In genomic region chr10:123093489-123093888, GRCh38 we compare ENCODE assay signal across 32 cellular contexts. TPM values are rescaled to one million over a fixed set of nuclear protein-coding genes. Genes with fewer than 3 reads are reported as not detected.
"Had no signal": no experiment of that assay in that cellular context is flagged by ENCODE, and none has a peak within 500 bp of the region (broad histone marks: within the 10 kb centered on the region; RNA-seq: fewer than 3 reads in every experiment).

No MANE protein-coding gene starts in this region.

- H3K36me3 ChIP-seq: gastrocnemius medialis, sigmoid colon, tibial nerve had no signal

- H3K27ac ChIP-seq: gastrocnemius medialis, hepatocyte, parathyroid adenoma, psoas muscle, sigmoid colon, tibial nerve had no signal

- DNase-seq: activated B cell treated with CpG ODN at 0.5 μM for 24 hours; activated CD4-positive, alpha-beta T cell treated with anti-CD3 and anti-CD28 coated beads, Interleukin-2, amount 50 U/mL, for 1 hour; activated CD8-positive, alpha-beta T cell treated with anti-CD3 and anti-CD28 coated beads for 36 hours; activated naive CD4-positive, alpha-beta T cell; activated T-cell treated with anti-CD3 and anti-CD28 coated beads, Interleukin-2, amount 50 U/mL, for 48 hours; anterior cingulate cortex; effector CD8-positive, alpha-beta T cell; gastrocnemius medialis; left cardiac atrium; midbrain; naive thymus-derived CD4-positive, alpha-beta T cell; occipital lobe; psoas muscle; sigmoid colon; small intestine; stimulated activated CD4-positive, alpha-beta T cell treated with anti-CD3 and anti-CD28 coated beads, Interleukin-1b, Interleukin-23, amount 100 ng/mL, for 48 hours; stimulated activated naive CD4-positive, alpha-beta T cell; T-helper 2 cell had no signal

- H3K4me2 ChIP-seq: hepatocyte had no signal

- H3K4me1 ChIP-seq: gastrocnemius medialis, parathyroid adenoma, psoas muscle, sigmoid colon, tibial nerve had no signal

- H3K9me3 Mint-ChIP-seq: activated B cell treated with CpG ODN at 0.5 μM for 24 hours; activated CD8-positive, alpha-beta T cell treated with anti-CD3 and anti-CD28 coated beads for 36 hours; central memory CD8-positive, alpha-beta T cell; naive thymus-derived CD4-positive, alpha-beta T cell; neural crest cell had no signal

- H3K4me3 ChIP-seq: gastrocnemius medialis, hepatocyte, psoas muscle, sigmoid colon, tibial nerve had no signal

- H3K4me3 Mint-ChIP-seq: activated B cell treated with CpG ODN at 0.5 μM for 24 hours; activated CD8-positive, alpha-beta T cell treated with anti-CD3 and anti-CD28 coated beads for 36 hours; activated naive CD8-positive, alpha-beta T cell; central memory CD8-positive, alpha-beta T cell; naive thymus-derived CD4-positive, alpha-beta T cell; neural crest cell had no signal

- H3K9me3 ChIP-seq: gastrocnemius medialis, psoas muscle, sigmoid colon, tibial nerve had no signal

- H3K36me3 Mint-ChIP-seq: activated naive CD8-positive, alpha-beta T cell; naive thymus-derived CD4-positive, alpha-beta T cell had no signal

- FAIRE-seq: bronchial epithelial cell, colon, keratinocyte, small intestine had no signal

- ATAC-seq: activated CD8-positive, alpha-beta T cell treated with anti-CD3 and anti-CD28 coated beads for 36 hours; gastrocnemius medialis; left cardiac atrium; naive thymus-derived CD4-positive, alpha-beta T cell; psoas muscle had no signal

- H3K79me2 ChIP-seq: hepatocyte, parathyroid adenoma had no signal

- H3K4me1 Mint-ChIP-seq: central memory CD8-positive, alpha-beta T cell; neural crest cell had no signal

- H3K27ac Mint-ChIP-seq: activated B cell treated with CpG ODN at 0.5 μM for 24 hours; activated CD8-positive, alpha-beta T cell treated with anti-CD3 and anti-CD28 coated beads for 36 hours; activated naive CD8-positive, alpha-beta T cell; naive thymus-derived CD4-positive, alpha-beta T cell had no signal

- H3K9ac ChIP-seq: parathyroid adenoma had no signal

- H2AFZ ChIP-seq: hepatocyte, parathyroid adenoma had no signal

RNA-seq across cellular contexts. Expression of gene HMX3, which starts 42.3 kb away (rescaled TPM):
- total RNA-seq: activated B cell treated with CpG ODN at 0.5 μM for 24 hours; bronchial epithelial cell; dermis microvascular lymphatic vessel endothelial cell; epithelial cell of proximal tubule; gastrocnemius medialis; hepatocyte; lower leg skin; naive thymus-derived CD4-positive, alpha-beta T cell; neural crest cell; occipital lobe; psoas muscle; temporal lobe; tibial nerve; ureter had no signal
- polyA plus RNA-seq: hepatocyte; keratinocyte; naive thymus-derived CD4-positive, alpha-beta T cell; psoas muscle had no signal

RNA-seq across cellular contexts. Expression of gene HMX2, which starts 54.4 kb away (rescaled TPM):
- total RNA-seq: bronchial epithelial cell; dermis microvascular lymphatic vessel endothelial cell; epithelial cell of proximal tubule; gastrocnemius medialis; hepatocyte; left cardiac atrium; lower leg skin; naive thymus-derived CD4-positive, alpha-beta T cell; neural crest cell; occipital lobe; psoas muscle; temporal lobe; tibial nerve; ureter had no signal
- polyA plus RNA-seq: hepatocyte, keratinocyte, psoas muscle had no signal
